In the genomic region with DNA sequence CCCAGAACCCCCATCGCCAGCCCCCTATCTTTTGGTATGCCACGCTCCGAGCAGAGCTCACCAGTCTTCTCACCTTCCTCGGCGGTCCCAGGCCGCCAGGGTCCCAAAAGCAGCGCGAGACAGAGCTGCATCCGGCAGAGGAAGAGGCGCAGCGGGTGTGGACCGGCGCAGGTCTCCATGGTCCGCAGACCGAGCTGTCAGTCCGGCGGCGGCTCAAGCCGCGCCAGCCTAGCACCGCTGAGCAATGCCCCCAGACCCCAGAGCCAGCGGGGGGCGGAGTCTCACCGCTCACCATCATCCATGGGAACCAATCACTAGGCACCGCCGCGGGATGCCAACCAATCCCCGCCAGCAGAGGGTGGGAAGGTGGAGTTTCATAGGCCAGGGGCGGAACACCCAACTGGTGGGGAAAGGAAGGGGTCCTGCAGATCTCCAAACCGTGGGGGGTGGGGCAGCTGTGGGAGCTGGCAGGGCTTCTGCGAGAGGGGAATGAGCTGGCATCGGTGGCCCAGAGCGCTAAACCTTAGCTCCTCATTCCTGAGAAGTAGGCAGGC, we compare ENCODE assay signal across 1 cellular context.
TF ChIP-seq lines count a peak whose summit lies in the region.

TSS of gene EPHA10 (minus strand) at position 233 of the 554 bp plus-strand sequence. CDS start at position 179, 54 bp downstream.

TF ChIP-seq in IMR-90, 13 proteins besides CTCF, POLR2A, EP300 and RAD21 (continued from another document):
- no peak for TF ChIP-seq ELK1 (IDR thresholded peaks at IDR 0.05; ENCODE audit: borderline replicate concordance, low read depth, low read length)
- no peak for TF ChIP-seq BHLHE40 (IDR thresholded peaks at IDR 0.05; ENCODE audit: low read depth, low read length)
- no peak for TF ChIP-seq FOS (IDR thresholded peaks at IDR 0.05; ENCODE audit: low read depth, low read length)
